In the genomic region with DNA sequence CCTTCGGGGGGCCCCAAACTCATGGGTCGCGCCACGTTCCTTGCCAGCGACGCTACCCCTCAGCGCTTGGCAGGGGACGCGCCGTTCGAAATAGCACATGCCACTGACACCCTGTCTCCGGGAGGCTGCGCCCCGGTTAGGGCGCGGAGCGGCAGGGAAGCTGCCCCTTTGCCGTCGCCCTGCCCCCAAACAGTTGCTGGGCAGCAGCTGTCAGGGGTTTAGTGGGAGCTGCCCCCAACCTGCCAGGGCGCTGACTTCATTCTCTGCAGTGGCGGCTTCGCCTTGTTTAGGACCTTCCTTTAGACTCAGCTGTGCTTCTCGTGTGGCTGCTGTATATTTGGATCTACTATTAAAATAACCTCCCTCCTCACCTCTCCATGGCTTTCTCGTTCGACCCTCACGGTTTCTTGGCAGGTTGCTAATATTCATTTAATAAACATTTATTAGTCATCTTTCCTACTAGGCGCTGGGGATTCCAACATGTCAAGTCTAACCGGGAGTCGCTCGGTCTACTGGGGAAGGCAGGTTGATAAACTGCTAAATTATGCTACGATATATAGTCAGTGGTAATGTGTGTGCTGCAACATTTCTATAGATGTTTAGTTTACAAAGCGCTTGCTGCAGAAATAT, we compare ENCODE assay signal across 8 cellular contexts. TPM values are rescaled to one million over a fixed set of nuclear protein-coding genes. Genes with fewer than 3 reads are reported as not detected.
DNase-seq lines count a peak whose midpoint lies in the region; ATAC-seq and TF ChIP-seq lines count a peak whose summit lies in the region.

No MANE protein-coding gene starts in this region.

- CTCF ChIA-PET in HCT116 (lab: Charles Lee) (interaction anchor here (0.6 to 2.1 kb wide), 6 partner anchors 10 to 272 kb away, joined by 3 to 13 read pairs (median 4); no protein-coding TSS in a partner anchor), PC-9 (lab: Charles Lee) (interaction anchor here (0.6 to 1.2 kb wide), 7 partner anchors 9 to 221 kb away, joined by 3 to 10 read pairs (median 4); no protein-coding TSS in a partner anchor)

- peak; percentile 58 for DNase-seq in DND-41
- no peak for DNase-seq in HCT116 (ENCODE audit: low read depth, low spot score)
- no peak for DNase-seq in PC-9
- no peak for DNase-seq in ascending aorta (ENCODE audit: low spot score in 2 of 2)
- no peak for DNase-seq in NCI-H2029 (lab: John Stamatoyannopoulos, UW)

- peak overlapping the region; percentile 93 for H2AFZ ChIP-seq in DND-41 (ENCODE audit: low read depth, low read length)
- H2AFZ ChIP-seq in HCT116 (ENCODE audit: low read depth, low read length, poor library complexity, severe bottlenecking) = no peak overlapping the region
- peak overlapping the region; percentile 93 for H2AFZ ChIP-seq in PC-9

- H3K9me3 ChIP-seq in DND-41 (ENCODE audit: insufficient read depth, low read length, severe bottlenecking) = no peaks in the 10 kb centered on the region
- no peaks in the 10 kb centered on the region for H3K9me3 ChIP-seq in HCT116 (ENCODE audit: control insufficient read depth in 1 of 2, insufficient read depth in 1 of 2, low read depth in 1 of 2, low read length in 2 of 2)
- no peaks in the 10 kb centered on the region for H3K9me3 ChIP-seq in PC-9 (ENCODE audit: insufficient read depth, low read depth)
- H3K9me3 ChIP-seq in ascending aorta = no peaks in the 10 kb centered on the region

- peaks cover 14% of the 10 kb centered on the region for H3F3A ChIP-seq in PC-9 (ENCODE audit: insufficient read depth, low read depth)

- peak overlapping the region; percentile 98 for H3K27ac ChIP-seq in DND-41 (ENCODE audit: low read length)
- H3K27ac ChIP-seq in HCT116 (ENCODE audit: low read depth, low read length) = peak overlapping the region; percentile 61
- H3K27ac ChIP-seq in PC-9 = peak overlapping the region; percentile 49
- peak overlapping the region; percentile 89 to 97 for H3K27ac ChIP-seq in ascending aorta
- H3K27ac ChIP-seq in skin epidermis = peak overlapping the region in 20 of 21 experiments; percentile 81 to 98 (median 93)

- H3K9ac ChIP-seq in DND-41 (ENCODE audit: low read depth, low read length) (peak overlapping the region; percentile 84), HCT116 (ENCODE audit: low read length) (peak overlapping the region; percentile 73)

- H3K27me3 ChIP-seq in DND-41 (ENCODE audit: insufficient read depth, low read length, poor library complexity) (no peaks in the 10 kb centered on the region), HCT116 (ENCODE audit: insufficient read depth, low read length) (no peaks in the 10 kb centered on the region), PC-9 (ENCODE audit: insufficient read depth, low read depth) (peaks cover 12% of the 10 kb centered on the region; the same call in 1 of the 2 replicates), ascending aorta (no peaks in the 10 kb centered on the region)

- no peaks in the 10 kb centered on the region for H3K9me2 ChIP-seq in HCT116 (ENCODE audit: insufficient read depth)
- H3K9me2 ChIP-seq in PC-9 (ENCODE audit: insufficient read depth) = no peaks in the 10 kb centered on the region

- H3K4me3 ChIP-seq in DND-41 (ENCODE audit: low read depth in 1 of 2, low read length in 2 of 2) (peak overlapping the region; percentile 54 to 89), HCT116 (replicated peaks in 1 of 2; ENCODE audit: low read depth in 1 of 2, low read length in 2 of 2) (peak overlapping the region; percentile 61 to 67), PC-9 (peak overlapping the region; percentile 78), ascending aorta (peak overlapping the region; percentile 70 to 96), iPS-11a (ENCODE audit: low read depth, low read length) (peak overlapping the region; percentile 55), skin epidermis (peak overlapping the region; percentile 63 to 82 (median 75))

- no peak for TF ChIP-seq RAD21 in HCT116 (IDR thresholded peaks at IDR 0.05; ENCODE audit: low read depth)

- H3K36me3 ChIP-seq in DND-41 (ENCODE audit: insufficient read depth, low read length) (peaks cover 23% of the 10 kb centered on the region), HCT116 (ENCODE audit: control insufficient read depth in 1 of 2, insufficient read depth in 2 of 2, low read length in 2 of 2) (peaks cover 0 to 3% of the 10 kb centered on the region in 2 experiments; a peak in 1 of 4 replicates), PC-9 (ENCODE audit: low read depth) (0 out of 2 replicates have a peak, but pooled peaks cover 5% of the 10 kb centered on the region), ascending aorta (peaks cover 2 to 3% of the 10 kb centered on the region in 2 donors)

- no TSS peak for BruUV-seq in HCT116 (replicated peaks; lab: Mats Ljungman, UMichigan)
- no TSS peak for BruUV-seq in PC-9 (replicated peaks; lab: Mats Ljungman, UMichigan)

- H3K4me1 ChIP-seq in DND-41 (ENCODE audit: insufficient read depth, low read length) (peaks cover 36% of the 10 kb centered on the region), HCT116 (ENCODE audit: control insufficient read depth in 1 of 2, insufficient read depth in 2 of 2, low read length in 2 of 2) (peaks cover 26 to 66% of the 10 kb centered on the region in 2 experiments), PC-9 (replicated peaks; ENCODE audit: insufficient read depth) (peaks cover 36% of the 10 kb centered on the region), ascending aorta (peaks cover 0 to 28% of the 10 kb centered on the region in 2 donors)

- H4K20me1 ChIP-seq in DND-41 (ENCODE audit: insufficient read depth, low read length) (peaks cover 49% of the 10 kb centered on the region), HCT116 (ENCODE audit: insufficient read depth) (no peaks in the 10 kb centered on the region; the same call in 1 of the 2 replicates), PC-9 (ENCODE audit: insufficient read depth) (peaks cover 4% of the 10 kb centered on the region; the same call in 1 of the 2 replicates)

- RAD21 ChIA-PET in HCT116 (lab: Charles Lee; ENCODE audit: low non-redundant PET in 1 of 2, low total read pairs in 2 of 2, uncharacterized antibody in 2 of 2, unreplicated experiment in 2 of 2) = no interaction called here

- H3K79me2 ChIP-seq in DND-41 (ENCODE audit: insufficient read depth, low read length) (peaks cover 59% of the 10 kb centered on the region), HCT116 (ENCODE audit: insufficient read depth, low read length) (peaks cover 54% of the 10 kb centered on the region), PC-9 (ENCODE audit: low read depth) (peaks cover 50% of the 10 kb centered on the region)

- TF ChIP-seq POLR2A in HCT116 (IDR thresholded peaks at IDR 0.05; ENCODE audit: borderline replicate concordance, extremely low read depth, insufficient read depth, insufficient read length) = no peak

- ATAC-seq in DND-41 (ENCODE audit: insufficient read depth, low read depth) (peak; percentile 36), HCT116 (peak; percentile 28), GM19324 (IDR thresholded peaks at IDR 0.05; ENCODE audit: low FRiP score, unreplicated experiment) (no peak)

- TF ChIP-seq CTCF in DND-41 (IDR thresholded peaks at IDR 0.05; ENCODE audit: borderline replicate concordance, extremely low read depth, low read length, poor library complexity, severe bottlenecking) (no peak), HCT116 (IDR thresholded peaks at IDR 0.05 in 2 of 3, conservative IDR thresholded peaks at IDR 0.05 in 1 of 3; ENCODE audit: borderline replicate concordance in 1 of 3, insufficient read depth in 1 of 3, low read depth in 2 of 3, low read length in 2 of 3) (no peak), PC-9 (conservative IDR thresholded peaks at IDR 0.05) (no peak), ascending aorta (IDR thresholded peaks at IDR 0.05) (no peak)

- H3K4me2 ChIP-seq in DND-41 (ENCODE audit: insufficient read depth, low read length) (peak overlapping the region; percentile 96), HCT116 (ENCODE audit: low read length) (peak overlapping the region; percentile 89), PC-9 (peak overlapping the region; percentile 92)

- intact Hi-C loops in HCT116 (cut with micrococcal nuclease) = loop anchor here (10.0 kb wide), 1 partner anchor 270 kb away; no protein-coding TSS in a partner anchor
- intact Hi-C loops in PC-9 (cut with micrococcal nuclease; ENCODE audit: unreplicated experiment) = loop anchor here (1.0 to 2.0 kb wide), 2 partner anchors 215 to 272 kb away; no protein-coding TSS in a partner anchor
- intact Hi-C loops in ascending aorta (cut with DNase I) = loop anchor here (5.0 kb wide), 2 partner anchors 38 to 213 kb away; partner anchors contain the start of gene SLC15A3

- POLR2A ChIA-PET in HCT116 (lab: Charles Lee) (interaction anchor here (0.9 kb wide), 1 partner anchor 10 kb away, joined by 4 read pairs; no protein-coding TSS in a partner anchor), PC-9 (lab: Charles Lee; ENCODE audit: unreplicated experiment) (interaction anchor here (0.6 to 0.8 kb wide), 2 partner anchors 209 to 220 kb away, joined by 3 to 7 read pairs; no protein-coding TSS in a partner anchor)

TF ChIP-seq in HCT116, 20 proteins besides CTCF, POLR2A, EP300 and RAD21:
- TF ChIP-seq YY1 (IDR thresholded peaks at IDR 0.05; ENCODE audit: extremely low read depth, insufficient replicate concordance, low read depth, low read length) = no peak
- TF ChIP-seq ZFX (IDR thresholded peaks at IDR 0.05) = no peak
- no peak for TF ChIP-seq EZH2 (IDR thresholded peaks at IDR 0.05)
- TF ChIP-seq EZH2phosphoT487 (IDR thresholded peaks at IDR 0.05; ENCODE audit: borderline replicate concordance) = no peak
- no peak for TF ChIP-seq EGR1 (IDR thresholded peaks at IDR 0.05; ENCODE audit: low read depth)
- no peak for TF ChIP-seq FOSL1 (IDR thresholded peaks at IDR 0.05; ENCODE audit: low read depth)
- TF ChIP-seq, protein P1, sequence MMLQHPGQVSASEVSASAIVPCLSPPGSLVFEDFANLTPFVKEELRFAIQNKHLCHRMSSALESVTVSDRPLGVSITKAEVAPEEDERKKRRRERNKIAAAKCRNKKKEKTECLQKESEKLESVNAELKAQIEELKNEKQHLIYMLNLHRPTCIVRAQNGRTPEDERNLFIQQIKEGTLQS (IDR thresholded peaks at IDR 0.05) = no peak
TF ChIP-seq in HCT116: peak in this region for 0.

RNA-seq across cellular contexts. Expression of gene TMEM109, which starts 0.8 kb away (rescaled TPM):
- total RNA-seq in HCT116 (2021; ENCODE audit: unreplicated experiment) = 44.4 TPM
- 32.1 and 37.7 TPM in 2 replicates for polyA plus RNA-seq in HCT116 (2012)
- 104 and 105 TPM in 2 replicates for total RNA-seq in PC-9 (2021)
- total RNA-seq in ascending aorta = 238 TPM

RNA-seq across cellular contexts. Expression of gene PRPF19, which starts 8.3 kb away (rescaled TPM):
- total RNA-seq in HCT116 (2021; ENCODE audit: unreplicated experiment) (156 TPM), PC-9 (2021) (135 and 160 TPM in 2 replicates), ascending aorta (61.6 TPM)
- 138 and 147 TPM in 2 replicates for polyA plus RNA-seq in HCT116 (2012)

RNA-seq across cellular contexts. Expression of gene TMEM132A, which starts 9.5 kb away (rescaled TPM):
- 120 TPM for total RNA-seq in HCT116 (2021; ENCODE audit: unreplicated experiment)
- 93.4 and 100 TPM in 2 replicates for polyA plus RNA-seq in HCT116 (2012)
- 54.4 and 90.3 TPM in 2 replicates for total RNA-seq in PC-9 (2021)
- total RNA-seq in ascending aorta = 18.9 TPM

RNA-seq across cellular contexts. Expression of gene SLC15A3, which starts 37.2 kb away (rescaled TPM):
- total RNA-seq in HCT116 (2021; ENCODE audit: unreplicated experiment) = not detected
- 0.09 TPM in 1 of 2 replicates, not detected in the other for polyA plus RNA-seq in HCT116 (2012)
- 2.7 and 5.5 TPM in 2 replicates for total RNA-seq in PC-9 (2021)
- 27.1 TPM for total RNA-seq in ascending aorta

RNA-seq across cellular contexts. Expression of gene ZP1, which starts 47.4 kb away (rescaled TPM):
- total RNA-seq in HCT116 (2021; ENCODE audit: unreplicated experiment) = not detected
- polyA plus RNA-seq in HCT116 (2012) = 0.30 TPM in 1 of 2 replicates, not detected in the other
- not detected in 2 replicates for total RNA-seq in PC-9 (2021)
- not detected for total RNA-seq in ascending aorta
